Comparison of ENCODE assay signal across 9 cellular contexts in genomic region chr11:118691926-118692830, GRCh38. TPM values are rescaled to one million over a fixed set of nuclear protein-coding genes. Genes with fewer than 3 reads are reported as not detected.
A peak's percentile ranks its signal among the peaks of the same experiment; 100 is the strongest.
DNase-seq lines count a peak whose midpoint lies in the region; ATAC-seq and TF ChIP-seq lines count a peak whose summit lies in the region.
"Had no signal": no experiment of that assay in that cellular context is flagged by ENCODE, and none has a peak within 500 bp of the region (broad histone marks: within the 10 kb centered on the region; RNA-seq: fewer than 3 reads in every experiment).

No MANE protein-coding gene starts in this region.

- TF ChIP-seq CTCF in GM13976 (IDR thresholded peaks at IDR 0.05; ENCODE audit: borderline replicate concordance, control extremely low read depth, extremely low read depth, insufficient read depth, missing control alignments) (no peak), prostate gland (IDR thresholded peaks at IDR 0.05) (no peak)

- CTCF ChIA-PET in T-cell (lab: Charles Lee): interaction anchor here in 1 of 2 donors (0.6 to 2.7 kb wide), 2 partner anchors 13 to 197 kb away, joined by 4 to 13 read pairs; no protein-coding TSS in a partner anchor

- H3K4me1 ChIP-seq in prostate gland (replicated peaks): no peaks in the 10 kb centered on the region

- 73% methylated on average over 15 of the region's 15 CpGs for WGBS in prostate gland

- POLR2A ChIA-PET in T-cell (lab: Charles Lee): no interaction called here

- in situ Hi-C loops in GM13976 (cut with MboI; ENCODE audit: low sequenced_read_pairs, unreplicated experiment): loop anchor here (10.0 kb wide), 1 partner anchor 263 kb away; the partner anchor contains the start of gene UPK2

- H3K4me1 Mint-ChIP-seq in T-cell: peaks cover 56 to 79% (median 75%) of the 10 kb centered on the region in 3 donors

- peak overlapping the region; percentile 91 for H3K27ac Mint-ChIP-seq in T-cell

- no peaks in the 10 kb centered on the region for H3K36me3 Mint-ChIP-seq in T-cell

- intact Hi-C loops in prostate gland (cut with DNase I): loop anchor here (2.0 kb wide), 1 partner anchor 99 kb away; the partner anchor contains the start of gene DDX6

- peak; percentile 35 for DNase-seq in GM13976 (ENCODE audit: low spot score)
- DNase-seq in T-cell: peak; percentile 34 to 73 (median 58)
- DNase-seq in prostate gland (ENCODE audit: low spot score): peak; percentile 27
- DNase-seq in NCI-H1694 treated with DMSO at 0.1 percent for 48 hours (lab: John Stamatoyannopoulos, UW): no peak
- no peak for DNase-seq in SIG-M5 (lab: John Stamatoyannopoulos, UW)

- no peak for TF ChIP-seq POLR2A in prostate gland (IDR thresholded peaks at IDR 0.05)

- H3K27me3 Mint-ChIP-seq in T-cell: no peaks in the 10 kb centered on the region

- no peaks in the 10 kb centered on the region for H3K27me3 ChIP-seq in prostate gland (replicated peaks; ENCODE audit: insufficient read depth)

- no peaks in the 10 kb centered on the region for H3K9me3 Mint-ChIP-seq in T-cell

- H3K9me3 ChIP-seq in prostate gland: no peaks in the 10 kb centered on the region

- peak; percentile 51 to 72 (median 60) for ATAC-seq in T-cell (replicated peaks in 1 of 4)
- no peak for ATAC-seq in GM18868 (IDR thresholded peaks at IDR 0.05; ENCODE audit: unreplicated experiment)
- ATAC-seq in HG03520 (IDR thresholded peaks at IDR 0.05; ENCODE audit: unreplicated experiment): no peak
- ATAC-seq: HCT116 had no signal

- no peaks in the 10 kb centered on the region for H3K36me3 ChIP-seq in prostate gland

- peak overlapping the region; percentile 74 for H3K27ac ChIP-seq in angular gyrus (ENCODE audit: low read depth, low read length)
- H3K27ac ChIP-seq in prostate gland: no peak overlapping the region

- H3K4me3 ChIP-seq in prostate gland: no peak overlapping the region

- H3K4me3 Mint-ChIP-seq in T-cell: peak overlapping the region; percentile 4 to 63 (median 43)

RNA-seq across cellular contexts. Expression of gene TREH, which starts 12.7 kb away (rescaled TPM):
- total RNA-seq in T-cell: not detected
- total RNA-seq in prostate gland: 1 to 10 TPM in 1 of 2 donors, not detected in 1; 2.4 TPM

Comparison
In these comparisons a context has a peak if more than half of its experiments do, and no peak if none do; other contexts are left out.
1. DNase-seq: peak in GM13976 (single experiment), T-cell (34 of 34) and prostate gland (single experiment); none in NCI-H1694 treated with DMSO at 0.1 percent for 48 hours (single experiment) and SIG-M5 (single experiment).
2. ATAC-seq: peak in T-cell (4 of 4); none in GM18868 (single experiment) and HG03520 (single experiment).